Comparison of ENCODE assay signal across 3 cellular contexts in the genomic region with DNA sequence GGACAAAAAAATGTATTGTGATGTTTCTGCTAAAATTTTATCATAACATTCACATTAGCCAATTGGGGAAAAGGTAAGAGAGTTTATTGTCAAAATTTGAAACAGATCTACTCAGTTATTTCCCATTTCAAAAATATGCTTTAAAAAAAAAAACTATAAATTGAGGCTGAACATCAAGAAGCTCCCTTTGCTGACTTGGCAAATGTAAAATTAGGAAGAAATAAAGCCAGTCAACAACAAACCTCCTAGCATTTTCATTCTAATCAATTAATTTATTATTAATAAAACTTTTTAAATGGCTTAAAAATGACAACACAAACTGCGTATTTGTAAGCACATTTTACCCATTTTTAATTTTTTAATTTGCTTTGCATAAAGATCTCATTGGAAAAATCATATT.
TF ChIP-seq lines count a peak whose summit lies in the region.

No MANE protein-coding gene starts in this region.

TF ChIP-seq in HepG2, 621 proteins besides CTCF, POLR2A, EP300 and RAD21:
- no peak for TF ChIP-seq PRPF4 (IDR thresholded peaks at IDR 0.05; ENCODE audit: low read depth, low read length, poor library complexity, severe bottlenecking)
- peak; percentile 59; the same call in 1 of the 2 replicates for TF ChIP-seq MAFF (IDR thresholded peaks at IDR 0.05; ENCODE audit: low read depth, low read length)
- peak; percentile 24 to 68; a peak in 3 of 4 replicates for TF ChIP-seq MAFK (conservative IDR thresholded peaks at IDR 0.05 in 1 of 2, IDR thresholded peaks at IDR 0.05 in 1 of 2; ENCODE audit: low read length in 2 of 2)
- TF ChIP-seq, protein P1, sequence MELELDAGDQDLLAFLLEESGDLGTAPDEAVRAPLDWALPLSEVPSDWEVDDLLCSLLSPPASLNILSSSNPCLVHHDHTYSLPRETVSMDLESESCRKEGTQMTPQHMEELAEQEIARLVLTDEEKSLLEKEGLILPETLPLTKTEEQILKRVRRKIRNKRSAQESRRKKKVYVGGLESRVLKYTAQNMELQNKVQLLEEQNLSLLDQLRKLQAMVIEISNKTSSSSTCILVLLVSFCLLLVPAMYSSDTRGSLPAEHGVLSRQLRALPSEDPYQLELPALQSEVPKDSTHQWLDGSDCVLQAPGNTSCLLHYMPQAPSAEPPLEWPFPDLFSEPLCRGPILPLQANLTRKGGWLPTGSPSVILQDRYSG (CRISPR knock-in tag; IDR thresholded peaks at IDR 0.05), result no peak
- no peak for TF ChIP-seq ZNF550 (CRISPR knock-in tag; IDR thresholded peaks at IDR 0.05; ENCODE audit: borderline replicate concordance)
- TF ChIP-seq ZMYM3 (CRISPR knock-in tag; IDR thresholded peaks at IDR 0.05), result no peak
- no peak for TF ChIP-seq ETV5 (CRISPR knock-in tag; IDR thresholded peaks at IDR 0.05; ENCODE audit: borderline replicate concordance)
- TF ChIP-seq, protein P2, sequence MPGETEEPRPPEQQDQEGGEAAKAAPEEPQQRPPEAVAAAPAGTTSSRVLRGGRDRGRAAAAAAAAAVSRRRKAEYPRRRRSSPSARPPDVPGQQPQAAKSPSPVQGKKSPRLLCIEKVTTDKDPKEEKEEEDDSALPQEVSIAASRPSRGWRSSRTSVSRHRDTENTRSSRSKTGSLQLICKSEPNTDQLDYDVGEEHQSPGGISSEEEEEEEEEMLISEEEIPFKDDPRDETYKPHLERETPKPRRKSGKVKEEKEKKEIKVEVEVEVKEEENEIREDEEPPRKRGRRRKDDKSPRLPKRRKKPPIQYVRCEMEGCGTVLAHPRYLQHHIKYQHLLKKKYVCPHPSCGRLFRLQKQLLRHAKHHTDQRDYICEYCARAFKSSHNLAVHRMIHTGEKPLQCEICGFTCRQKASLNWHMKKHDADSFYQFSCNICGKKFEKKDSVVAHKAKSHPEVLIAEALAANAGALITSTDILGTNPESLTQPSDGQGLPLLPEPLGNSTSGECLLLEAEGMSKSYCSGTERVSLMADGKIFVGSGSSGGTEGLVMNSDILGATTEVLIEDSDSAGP (CRISPR knock-in tag; IDR thresholded peaks at IDR 0.05; ENCODE audit: borderline replicate concordance), result no peak
- no peak for TF ChIP-seq SMARCE1 (IDR thresholded peaks at IDR 0.05; ENCODE audit: borderline replicate concordance)
TF ChIP-seq in HepG2: peak in this region for 2.

TF ChIP-seq in IMR-90, 13 proteins besides CTCF, POLR2A, EP300 and RAD21:
- TF ChIP-seq MAFK (IDR thresholded peaks at IDR 0.05; ENCODE audit: low read depth, low read length) (peak; percentile 57), BHLHE40 (IDR thresholded peaks at IDR 0.05; ENCODE audit: low read depth, low read length) (no peak)
- TF ChIP-seq, protein P3, sequence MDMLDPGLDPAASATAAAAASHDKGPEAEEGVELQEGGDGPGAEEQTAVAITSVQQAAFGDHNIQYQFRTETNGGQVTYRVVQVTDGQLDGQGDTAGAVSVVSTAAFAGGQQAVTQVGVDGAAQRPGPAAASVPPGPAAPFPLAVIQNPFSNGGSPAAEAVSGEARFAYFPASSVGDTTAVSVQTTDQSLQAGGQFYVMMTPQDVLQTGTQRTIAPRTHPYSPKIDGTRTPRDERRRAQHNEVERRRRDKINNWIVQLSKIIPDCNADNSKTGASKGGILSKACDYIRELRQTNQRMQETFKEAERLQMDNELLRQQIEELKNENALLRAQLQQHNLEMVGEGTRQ (IDR thresholded peaks at IDR 0.05; ENCODE audit: low read depth, low read length), result no peak

TF ChIP-seq in GM12891, 5 proteins besides CTCF, POLR2A, EP300 and RAD21:
- TF ChIP-seq TAF1 (IDR thresholded peaks at IDR 0.05; ENCODE audit: low read depth, low read length) (no peak), POLR2AphosphoS5 (IDR thresholded peaks at IDR 0.05; ENCODE audit: low read depth, low read length) (no peak)
